In the genomic region with DNA sequence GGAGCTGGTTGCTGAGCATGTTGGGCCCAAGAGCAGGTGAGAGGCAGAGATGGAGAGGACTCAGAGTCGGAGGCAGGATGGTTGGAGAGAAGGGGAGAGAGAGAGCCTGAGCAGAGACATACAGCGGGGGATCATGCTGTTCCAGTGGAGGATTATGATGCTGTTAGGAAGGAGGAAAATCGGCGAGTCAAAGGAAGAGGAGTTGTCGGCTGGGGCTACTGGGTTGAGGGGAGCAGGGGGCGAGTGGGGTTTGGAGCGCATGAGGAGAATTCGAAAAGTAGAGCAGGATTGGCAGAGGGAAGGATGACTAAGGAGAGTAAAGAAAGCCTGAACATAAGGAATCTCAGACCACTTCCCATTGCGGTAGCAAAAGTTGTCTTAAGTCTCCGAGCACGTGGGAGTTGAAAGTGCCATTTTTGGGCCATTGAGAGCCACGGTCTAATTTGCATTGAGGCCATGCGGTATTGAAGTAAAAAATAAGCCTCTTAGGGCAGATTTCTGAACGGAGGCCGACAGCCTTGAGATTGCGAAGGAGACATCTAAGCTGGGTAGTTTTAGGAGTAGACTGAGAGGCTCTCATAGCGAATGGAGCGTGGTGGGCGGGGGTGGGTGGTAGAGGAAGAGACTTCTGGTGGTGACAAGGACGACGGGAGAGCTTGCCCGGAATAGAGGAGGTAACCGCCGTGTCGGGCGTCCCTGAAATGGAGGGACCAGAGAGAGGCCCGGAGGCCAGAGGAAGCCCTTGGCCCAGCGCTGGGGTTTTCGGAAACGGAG, we compare ENCODE assay signal across 1 cellular context.
TF ChIP-seq lines count a peak whose summit lies in the region.

No MANE protein-coding gene starts in this region.

TF ChIP-seq in K562, 482 proteins besides CTCF, POLR2A, EP300 and RAD21 (continued from another document):
- no peak for TF ChIP-seq SUPT5H (IDR thresholded peaks at IDR 0.05)
- no peak for TF ChIP-seq STAT5A (IDR thresholded peaks at IDR 0.05; ENCODE audit: borderline replicate concordance, low read length)
- peak; percentile 61; the same call in 1 of the 2 replicates for TF ChIP-seq ZNF583 (CRISPR knock-in tag; IDR thresholded peaks at IDR 0.05)
- no peak for TF ChIP-seq POLR2G (IDR thresholded peaks at IDR 0.05; ENCODE audit: low read depth, low read length)
- TF ChIP-seq HMG20A (CRISPR knock-in tag; conservative IDR thresholded peaks at IDR 0.05) = no peak
- no peak for TF ChIP-seq ZNF384 (IDR thresholded peaks at IDR 0.05; ENCODE audit: low read depth, low read length)
- no peak for TF ChIP-seq NUFIP1 (IDR thresholded peaks at IDR 0.05; ENCODE audit: partially characterized antibody)
- peak; percentile 43; the same call in 1 of the 2 replicates for TF ChIP-seq CBFA2T2 (conservative IDR thresholded peaks at IDR 0.05)
- no peak for TF ChIP-seq MED1 (CRISPR knock-in tag; IDR thresholded peaks at IDR 0.05; ENCODE audit: borderline replicate concordance)
- TF ChIP-seq FOS (IDR thresholded peaks at IDR 0.05; ENCODE audit: extremely low read depth, insufficient read length) = no peak
TF ChIP-seq in K562: peak in this region for 78.
